8 cellular contexts compared by ENCODE assay signal in the genomic region with DNA sequence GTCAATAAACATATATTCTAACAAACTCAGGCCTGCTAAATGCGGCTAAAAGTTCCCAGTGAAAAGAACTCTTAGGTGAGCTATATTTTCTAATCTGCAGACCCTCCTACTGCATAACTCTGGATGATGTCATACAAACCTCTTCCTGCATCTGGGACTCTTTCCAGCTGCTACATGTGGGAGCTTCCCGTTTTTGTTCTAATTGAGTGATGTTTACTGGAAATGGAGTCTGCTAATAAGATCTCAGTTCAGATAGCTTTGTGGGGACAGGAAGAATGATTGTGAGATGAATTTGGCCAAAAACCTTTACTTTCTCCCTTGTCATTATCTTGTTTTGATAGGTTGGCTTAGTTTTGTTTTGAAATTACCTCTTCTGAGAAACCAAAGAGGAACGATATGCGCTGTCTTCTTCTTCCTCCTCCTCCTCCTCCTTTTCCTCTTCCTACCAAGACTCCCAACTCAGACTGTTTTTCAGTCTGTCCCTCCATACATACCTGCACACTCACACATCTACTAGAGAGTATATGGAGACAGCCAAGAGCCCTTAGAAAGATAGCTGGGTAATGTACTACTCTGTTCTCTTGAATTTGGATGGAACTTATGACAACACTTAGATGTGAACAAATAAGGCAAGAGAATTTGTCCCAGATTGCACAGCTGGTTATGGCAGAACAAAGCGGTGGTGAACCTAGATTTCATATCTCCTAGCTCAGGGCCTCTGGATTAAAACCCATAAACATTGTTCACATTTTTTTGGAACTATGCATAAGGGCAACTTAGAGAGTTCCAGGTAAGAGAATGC. TPM values are rescaled to one million over a fixed set of nuclear protein-coding genes. Genes with fewer than 3 reads are reported as not detected.
A peak's percentile ranks its signal among the peaks of the same experiment; 100 is the strongest.
DNase-seq lines count a peak whose midpoint lies in the region; ATAC-seq and TF ChIP-seq lines count a peak whose summit lies in the region.

No MANE protein-coding gene starts in this region.

- no peak overlapping the region for H3K23ac ChIP-seq in mesenchymal stem cell (ENCODE audit: low read length in 2 of 2)

- H3K4me1 ChIP-seq in mesenchymal stem cell (ENCODE audit: control insufficient read depth, insufficient read depth, low read depth, low read length), result no peaks in the 10 kb centered on the region

- H2BK5ac ChIP-seq in mesenchymal stem cell (ENCODE audit: low read depth, low read length, poor library complexity, severe bottlenecking), result no peak overlapping the region

- peak overlapping the region in 1 of 2 experiments; percentile 76 for H3K18ac ChIP-seq in mesenchymal stem cell (ENCODE audit: low read depth in 1 of 2, low read length in 2 of 2)

- no peak overlapping the region for H4K8ac ChIP-seq in mesenchymal stem cell (ENCODE audit: low read length)

- peak overlapping the region in 1 of 2 experiments; percentile 60 for H3K4ac ChIP-seq in mesenchymal stem cell (ENCODE audit: low read depth in 1 of 2, low read length in 2 of 2)

- TF ChIP-seq CTCF in AG09319 (IDR thresholded peaks at IDR 0.05; ENCODE audit: low read depth, low read length) (no peak), cardiac fibroblast (IDR thresholded peaks at IDR 0.05; ENCODE audit: low read depth, low read length) (no peak)

- H2BK12ac ChIP-seq in mesenchymal stem cell (ENCODE audit: low read length in 2 of 2), result no peak overlapping the region

- no peak overlapping the region for H3K14ac ChIP-seq in mesenchymal stem cell (ENCODE audit: low read length in 2 of 2)

- CTCF ChIA-PET in HEK293T (lab: Yijun Ruan, JAX), result interaction anchor here (0.7 to 1.3 kb wide), 3 partner anchors 41 to 461 kb away, joined by 3 to 4 read pairs (median 3); no protein-coding TSS in a partner anchor

- H2AK5ac ChIP-seq in mesenchymal stem cell (ENCODE audit: low read length, severe bottlenecking), result no peak overlapping the region

- H4K91ac ChIP-seq in mesenchymal stem cell (ENCODE audit: low read length), result no peak overlapping the region

- DNase-seq in AG09319 (ENCODE audit: extremely low read depth, low read depth), result peak; percentile 24
- peak; percentile 89 for DNase-seq in M059J (ENCODE audit: low read depth)
- DNase-seq in cardiac fibroblast (ENCODE audit: low read depth in 2 of 2), result peak; percentile 87 to 94
- peak; percentile 75 for DNase-seq in mesenchymal stem cell
- DNase-seq in DMS153 treated with DMSO at 0.1 percent for 48 hours (lab: John Stamatoyannopoulos, UW; ENCODE audit: unreplicated experiment), result no peak
- no peak for DNase-seq in HEK293T (ENCODE audit: extremely low spot score)

- peak overlapping the region; percentile 61 for H3K9ac ChIP-seq in mesenchymal stem cell (ENCODE audit: low read length)

- H3K36me3 ChIP-seq in mesenchymal stem cell (ENCODE audit: control insufficient read depth in 1 of 2, insufficient read depth in 2 of 2, low read depth in 1 of 2, low read length in 2 of 2), result no peaks in the 10 kb centered on the region

- H3K4me2 ChIP-seq in mesenchymal stem cell (ENCODE audit: low read length, poor library complexity, severe bottlenecking), result no peak overlapping the region

- H3K79me1 ChIP-seq in mesenchymal stem cell (replicated peaks; ENCODE audit: low read length, poor library complexity, severe bottlenecking), result no peaks in the 10 kb centered on the region

- H3K4me3 ChIP-seq in cardiac fibroblast (replicated peaks in 1 of 2; ENCODE audit: low read depth in 2 of 2, low read length in 2 of 2) (no peak overlapping the region), mesenchymal stem cell (ENCODE audit: insufficient read depth in 1 of 2, low read depth in 1 of 2, low read length in 2 of 2) (peak overlapping the region in 1 of 2 experiments; percentile 48)

- POLR2A ChIA-PET in HEK293T (lab: Yijun Ruan, JAX), result interaction anchor here (0.8 kb wide), 1 partner anchor 14 kb away, joined by 3 read pairs; no protein-coding TSS in a partner anchor

- no peak overlapping the region for H3K27ac ChIP-seq in mesenchymal stem cell (ENCODE audit: low read length, poor library complexity, severe bottlenecking)

- ATAC-seq in GM18520 (IDR thresholded peaks at IDR 0.05; ENCODE audit: unreplicated experiment) (no peak), HG02970 (IDR thresholded peaks at IDR 0.05; ENCODE audit: low FRiP score, unreplicated experiment) (no peak)

- no peaks in the 10 kb centered on the region for H3K27me3 ChIP-seq in mesenchymal stem cell (ENCODE audit: control insufficient read depth in 1 of 2, insufficient read depth in 1 of 2, low read length in 2 of 2)

- no peak overlapping the region for H2BK120ac ChIP-seq in mesenchymal stem cell (ENCODE audit: low read depth, low read length)

- WGBS in mesenchymal stem cell, result 61% methylated on average over 5 of the region's 5 CpGs

- H2BK15ac ChIP-seq in mesenchymal stem cell (ENCODE audit: low read depth, poor library complexity, severe bottlenecking), result no peak overlapping the region

- H3K9me3 ChIP-seq in mesenchymal stem cell (ENCODE audit: control insufficient read depth, low read length), result no peaks in the 10 kb centered on the region

- H2AFZ ChIP-seq in mesenchymal stem cell (ENCODE audit: low read depth, low read length), result peak overlapping the region; percentile 11

TF ChIP-seq in HEK293T, 16 proteins besides CTCF, POLR2A, EP300 and RAD21:
- TF ChIP-seq FOXM1 (IDR thresholded peaks at IDR 0.05; ENCODE audit: borderline replicate concordance) (no peak), CTBP1 (IDR thresholded peaks at IDR 0.05; ENCODE audit: borderline replicate concordance) (no peak), SP1 (IDR thresholded peaks at IDR 0.05) (no peak), HDGF (IDR thresholded peaks at IDR 0.05; ENCODE audit: borderline replicate concordance) (no peak), ZNF384 (IDR thresholded peaks at IDR 0.05) (no peak), TARDBP (IDR thresholded peaks at IDR 0.05) (no peak), FOXK2 (IDR thresholded peaks at IDR 0.05) (no peak), ARNT (IDR thresholded peaks at IDR 0.05) (no peak)
TF ChIP-seq in HEK293T: peak in this region for 0.

RNA-seq across cellular contexts. Expression of gene AAK1, which starts 39.8 kb away (rescaled TPM):
- total RNA-seq in M059J (2014; rRNA removed; shearing (Covaris generic)), result 32.6 and 52.0 TPM in 2 replicates
- 54.5 TPM for polyA plus RNA-seq in mesenchymal stem cell (2013, experiment 1 of 2)
- 49.2 TPM for polyA plus RNA-seq in mesenchymal stem cell (2013, experiment 2 of 2)

RNA-seq across cellular contexts. Expression of gene ANXA4, which starts 58.6 kb away (rescaled TPM):
- total RNA-seq in M059J (2014; rRNA removed; shearing (Covaris generic)), result 9.1 and 16.9 TPM in 2 replicates
- 99.3 TPM for polyA plus RNA-seq in mesenchymal stem cell (2013, experiment 1 of 2)
- polyA plus RNA-seq in mesenchymal stem cell (2013, experiment 2 of 2), result 95.9 TPM

Comparison
In these comparisons a context has a peak if more than half of its experiments do, and no peak if none do; other contexts are left out.
1. DNase-seq: peak in AG09319 (single experiment), M059J (single experiment), cardiac fibroblast (2 of 2) and mesenchymal stem cell (single experiment); none in DMS153 treated with DMSO at 0.1 percent for 48 hours (single experiment) and HEK293T (single experiment).